ENCODE assay signal across 8 cellular contexts in the genomic region with DNA sequence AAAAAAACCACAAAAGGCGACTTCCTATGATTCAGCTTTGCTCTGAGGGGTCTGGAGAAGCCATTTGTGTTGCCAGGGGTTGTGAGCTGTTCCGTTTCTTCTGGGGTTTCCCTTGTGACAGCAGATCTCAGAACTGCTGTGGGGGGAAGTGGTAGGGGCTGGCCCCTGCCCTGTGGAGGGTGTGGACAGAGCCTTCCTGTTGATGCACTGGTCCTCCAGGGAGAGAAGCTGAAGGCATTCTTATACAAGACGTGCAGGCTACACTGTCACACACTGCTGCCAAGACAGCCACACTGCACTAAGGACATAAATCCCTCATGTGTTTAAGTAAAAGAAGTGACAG. TPM values are rescaled to one million over a fixed set of nuclear protein-coding genes. Genes with fewer than 3 reads are reported as not detected.
A peak's percentile ranks its signal among the peaks of the same experiment; 100 is the strongest.
DNase-seq lines count a peak whose midpoint lies in the region; ATAC-seq and TF ChIP-seq lines count a peak whose summit lies in the region.

No MANE protein-coding gene starts in this region.

- peak overlapping the region; percentile 13 to 69 for H3K27ac ChIP-seq in left lung

- peak overlapping the region; percentile 59 for H3K4me3 Mint-ChIP-seq in activated B cell treated with CpG ODN at 0.5 μM for 24 hours

- no peaks in the 10 kb centered on the region for H3K36me3 ChIP-seq in left lung

- intact Hi-C loops in activated B cell treated with CpG ODN at 0.5 μM for 24 hours (cut with micrococcal nuclease): loop anchor here (1.0 kb wide), 2 partner anchors 16 to 17 kb away; partner anchors contain the start of gene CSGALNACT2
- intact Hi-C loops in left lung (cut with DNase I): no loop called here

- no peaks in the 10 kb centered on the region for H3K27me3 ChIP-seq in left lung

- H3K9me3 ChIP-seq in left lung: no peaks in the 10 kb centered on the region

- DNase-seq in activated T-cell treated with anti-CD3 and anti-CD28 coated beads for 24 hours (ENCODE audit: low read depth) (peak; percentile 51), activated B cell treated with CpG ODN at 0.5 μM for 24 hours (no peak), left lung (peak; percentile 74 to 81), LoVo (ENCODE audit: low spot score) (no peak), NCI-H2029 treated with DMSO at 0.1 percent for 48 hours (lab: John Stamatoyannopoulos, UW) (no peak), NCI-H2029 (lab: John Stamatoyannopoulos, UW) (no peak)
- DNase-seq in activated T-cell treated with anti-CD3 and anti-CD28 coated beads, Interleukin-2, amount 50 U/mL, for 1 hour: no peak

- POLR2A ChIA-PET in activated B cell treated with CpG ODN at 0.5 μM for 24 hours (lab: Charles Lee): interaction anchor here (0.6 to 6.1 kb wide), 8 partner anchors 8 to 1667 kb away, joined by 3 to 67 read pairs (median 5); partner anchors contain the start of gene CSGALNACT2

- H3K27me3 Mint-ChIP-seq in activated B cell treated with CpG ODN at 0.5 μM for 24 hours: no peaks in the 10 kb centered on the region

- no peak overlapping the region for H3K4me3 ChIP-seq in left lung

- peaks cover 46% of the 10 kb centered on the region for H3K4me1 Mint-ChIP-seq in activated B cell treated with CpG ODN at 0.5 μM for 24 hours

- H3K4me1 ChIP-seq in left lung: peaks cover 4 to 21% of the 10 kb centered on the region in 2 donors

- no peak for TF ChIP-seq CTCF in activated B cell treated with CpG ODN at 0.5 μM for 24 hours (IDR thresholded peaks at IDR 0.05)
- no peak for TF ChIP-seq CTCF in left lung (IDR thresholded peaks at IDR 0.05)

- ATAC-seq in HG03103 (IDR thresholded peaks at IDR 0.05; ENCODE audit: low read depth, unreplicated experiment) (peak; percentile 86), activated B cell treated with CpG ODN at 0.5 μM for 24 hours (ENCODE audit: low read depth) (peak; percentile 98), left lung (peak; percentile 76)

- no peaks in the 10 kb centered on the region for H3K36me3 Mint-ChIP-seq in activated B cell treated with CpG ODN at 0.5 μM for 24 hours (ENCODE audit: low read depth)

- CTCF ChIA-PET in activated B cell treated with CpG ODN at 0.5 μM for 24 hours (lab: Charles Lee): interaction anchor here (1.2 kb wide), 1 partner anchor 17 kb away, joined by 6 read pairs; the partner anchor contains the start of gene CSGALNACT2

- H3K9me3 Mint-ChIP-seq in activated B cell treated with CpG ODN at 0.5 μM for 24 hours: no peaks in the 10 kb centered on the region

- peak overlapping the region; percentile 88 for H3K27ac Mint-ChIP-seq in activated B cell treated with CpG ODN at 0.5 μM for 24 hours

RNA-seq across cellular contexts. Expression of gene CSGALNACT2, which starts 17.3 kb away (rescaled TPM):
- 15.2 and 17.4 TPM in 2 replicates for total RNA-seq in activated B cell treated with CpG ODN at 0.5 μM for 24 hours
- 10 to 100 TPM; 32.4 to 39.9 TPM for total RNA-seq in left lung

RNA-seq across cellular contexts. Expression of gene RET, which starts 44.0 kb away (rescaled TPM):
- total RNA-seq in activated B cell treated with CpG ODN at 0.5 μM for 24 hours: 0.05 TPM in 1 of 2 replicates, not detected in the other
- 1 to 10 TPM in 1 of 2 donors, under 1 TPM in 1; 0.97 to 1.0 TPM for total RNA-seq in left lung

Comparison
In these comparisons a context has a peak if more than half of its experiments do, and no peak if none do; other contexts are left out.
1. DNase-seq: peak in activated T-cell treated with anti-CD3 and anti-CD28 coated beads for 24 hours (single experiment) and left lung (2 of 2); none in activated T-cell treated with anti-CD3 and anti-CD28 coated beads, Interleukin-2, amount 50 U/mL, for 1 hour (single experiment), activated B cell treated with CpG ODN at 0.5 μM for 24 hours (single experiment), LoVo (single experiment), NCI-H2029 treated with DMSO at 0.1 percent for 48 hours (single experiment) and NCI-H2029 (single experiment).
2. Peak in every context shown above with its lines, with median percentiles within 50 percentile points of each other: ATAC-seq.